28 cellular contexts compared by ENCODE assay signal in the genomic region with DNA sequence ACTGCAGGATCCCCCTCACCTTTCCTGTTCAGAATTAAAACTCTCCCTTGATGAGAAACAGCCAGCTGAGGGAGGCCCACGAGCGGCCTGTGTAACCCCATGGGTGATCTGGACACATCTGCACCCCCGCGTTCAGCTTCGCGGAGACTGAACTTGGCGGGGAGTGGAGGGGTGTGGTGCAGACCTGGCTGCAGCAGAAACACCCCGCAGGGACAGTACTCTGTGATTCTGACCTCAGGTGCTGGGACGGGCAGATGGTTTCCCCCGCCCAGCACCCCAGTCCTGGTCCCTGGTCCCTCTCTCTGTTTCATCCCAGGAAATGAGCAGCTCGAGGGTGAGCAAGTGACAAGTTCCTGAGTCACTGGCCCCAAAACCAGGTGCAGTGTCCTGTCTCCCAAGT. TPM values are rescaled to one million over a fixed set of nuclear protein-coding genes. Genes with fewer than 3 reads are reported as not detected.
"Had no signal": no experiment of that assay in that cellular context is flagged by ENCODE, and none has a peak within 500 bp of the region (broad histone marks: within the 10 kb centered on the region; RNA-seq: fewer than 3 reads in every experiment).

No MANE protein-coding gene starts in this region.

- H3K4me3 ChIP-seq: adrenal gland, body of pancreas, breast epithelium had no signal

- H3K9me3 Mint-ChIP-seq: activated CD4-positive, alpha-beta T cell treated with anti-CD3 and anti-CD28 coated beads, Interleukin-2, amount 10 ng/mL, durations not matched to agents 7 days and 5 days; activated naive CD4-positive, alpha-beta T cell treated with anti-CD3 and anti-CD28 coated beads, Interleukin-2, amount 50 U/mL, for 72 hours; activated T-cell treated with anti-CD3 and anti-CD28 coated beads, Interleukin-2, amount 50 U/mL, for 24 hours had no signal

- H3K27ac ChIP-seq: adrenal gland, body of pancreas, breast epithelium, VCaP had no signal

- H3K27me3 Mint-ChIP-seq: activated CD4-positive, alpha-beta T cell treated with anti-CD3 and anti-CD28 coated beads, Interleukin-2, amount 10 ng/mL, durations not matched to agents 7 days and 5 days had no signal

- H3K27ac Mint-ChIP-seq: activated CD4-positive, alpha-beta T cell treated with anti-CD3 and anti-CD28 coated beads, Interleukin-2, amount 10 ng/mL, durations not matched to agents 7 days and 5 days; activated CD8-positive, alpha-beta T cell treated with anti-CD3 and anti-CD28 coated beads, Interleukin-2, amount 10 ng/mL, durations not matched to agents 7 days and 5 days; activated naive CD4-positive, alpha-beta T cell treated with anti-CD3 and anti-CD28 coated beads, Interleukin-2, amount 50 U/mL, for 72 hours; activated T-cell treated with anti-CD3 and anti-CD28 coated beads, Interleukin-2, amount 50 U/mL, for 24 hours had no signal

- DNase-seq: activated CD4-positive, alpha-beta T cell treated with anti-CD3 and anti-CD28 coated beads, Interleukin-2, amount 10 ng/mL, durations not matched to agents 7 days and 5 days; activated CD4-positive, alpha-beta T cell treated with anti-CD3 and anti-CD28 coated beads, Interleukin-2, amount 50 U/mL, for 48 hours; activated CD4-positive, CD25-positive, alpha-beta regulatory T cell; activated CD8-positive, alpha-beta T cell treated with anti-CD3 and anti-CD28 coated beads, Interleukin-2, amount 10 ng/mL, durations not matched to agents 7 days and 5 days; activated gamma-delta T cell; activated naive CD4-positive, alpha-beta T cell treated with Interleukin-2 at 50 U/mL for 16 hours; activated T-cell treated with anti-CD3 and anti-CD28 coated beads, Interleukin-2, amount 50 U/mL, for 24 hours; adrenal gland; body of pancreas; cerebellar nuclear complex; Karpas-422; NCI-H1105 treated with DMSO at 0.1 percent for 48 hours; NCI-H1436; NCI-H1694; NCI-H1930; NCI-H2081 treated with DMSO at 0.1 percent for 48 hours; NCI-H226; NCI-H524 treated with DMSO at 0.1 percent for 48 hours; Right ventricle myocardium superior; SW 1271; T-helper 1 cell; T-helper 2 cell; T-helper 9 cell had no signal

- H3K4me1 Mint-ChIP-seq: activated CD4-positive, alpha-beta T cell treated with anti-CD3 and anti-CD28 coated beads, Interleukin-2, amount 10 ng/mL, durations not matched to agents 7 days and 5 days had no signal

- H3K36me3 Mint-ChIP-seq: activated naive CD4-positive, alpha-beta T cell treated with anti-CD3 and anti-CD28 coated beads, Interleukin-2, amount 50 U/mL, for 72 hours had no signal

- H3K9me3 ChIP-seq: adrenal gland, body of pancreas, breast epithelium had no signal

- H3K36me3 ChIP-seq: adrenal gland, breast epithelium had no signal

- H3K27me3 ChIP-seq: adrenal gland, body of pancreas, breast epithelium had no signal

- ATAC-seq: activated CD8-positive, alpha-beta T cell treated with anti-CD3 and anti-CD28 coated beads, Interleukin-2, amount 10 ng/mL, durations not matched to agents 7 days and 5 days; activated naive CD4-positive, alpha-beta T cell treated with anti-CD3 and anti-CD28 coated beads, Interleukin-2, amount 50 U/mL, for 72 hours; body of pancreas had no signal

- H3K4me1 ChIP-seq: adrenal gland, body of pancreas, breast epithelium had no signal

- H3K4me3 Mint-ChIP-seq: activated CD4-positive, alpha-beta T cell treated with anti-CD3 and anti-CD28 coated beads, Interleukin-2, amount 10 ng/mL, durations not matched to agents 7 days and 5 days; activated CD8-positive, alpha-beta T cell treated with anti-CD3 and anti-CD28 coated beads, Interleukin-2, amount 10 ng/mL, durations not matched to agents 7 days and 5 days; activated T-cell treated with anti-CD3 and anti-CD28 coated beads, Interleukin-2, amount 50 U/mL, for 24 hours had no signal

RNA-seq across cellular contexts. Expression of a gene that starts 41.2 kb away (rescaled TPM):
- total RNA-seq: activated CD4-positive, alpha-beta T cell treated with anti-CD3 and anti-CD28 coated beads, Interleukin-2, amount 10 ng/mL, durations not matched to agents 7 days and 5 days; activated CD8-positive, alpha-beta T cell treated with anti-CD3 and anti-CD28 coated beads, Interleukin-2, amount 10 ng/mL, durations not matched to agents 7 days and 5 days; activated naive CD4-positive, alpha-beta T cell treated with anti-CD3 and anti-CD28 coated beads, Interleukin-2, amount 50 U/mL, for 72 hours; adrenal gland; body of pancreas; breast epithelium; cardiac septum; MCF 10A; Right ventricle myocardium superior had no signal
- polyA plus RNA-seq: adrenal gland had no signal
